In the genomic region with DNA sequence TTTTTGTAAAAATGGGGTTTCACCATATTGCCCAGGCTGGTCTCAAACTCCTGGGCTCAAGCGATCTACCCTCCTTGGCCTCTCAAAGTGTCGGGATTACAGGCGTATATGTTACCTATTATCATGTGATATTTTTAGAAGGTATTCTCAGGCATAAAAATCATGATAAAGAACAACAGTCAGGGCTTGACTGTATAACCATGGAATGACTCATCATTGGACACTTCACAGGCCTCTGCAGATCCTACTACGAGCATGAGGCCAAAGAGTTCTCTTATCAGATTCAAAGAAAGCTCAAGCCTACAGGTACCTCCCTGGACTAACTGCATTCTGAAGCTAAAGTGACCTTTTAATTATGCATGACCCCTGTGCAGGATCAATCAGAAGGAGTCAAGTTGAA, we compare ENCODE assay signal across 20 cellular contexts.
DNase-seq lines count a peak whose midpoint lies in the region; ATAC-seq and TF ChIP-seq lines count a peak whose summit lies in the region.
"Had no signal": no experiment of that assay in that cellular context is flagged by ENCODE, and none has a peak within 500 bp of the region (broad histone marks: within the 10 kb centered on the region; RNA-seq: fewer than 3 reads in every experiment).

No MANE protein-coding gene starts in this region.

- no peaks in the 10 kb centered on the region for H3K9me3 ChIP-seq in PC-3 (ENCODE audit: low read length)
- no peaks in the 10 kb centered on the region for H3K9me3 ChIP-seq in left lung
- no peaks in the 10 kb centered on the region for H3K9me3 ChIP-seq in thyroid gland
- no peaks in the 10 kb centered on the region for H3K9me3 ChIP-seq in spleen
- H3K9me3 ChIP-seq: uterus had no signal

- H3K79me2 ChIP-seq in PC-3 (ENCODE audit: low read length) = no peaks in the 10 kb centered on the region

- no peaks in the 10 kb centered on the region for H3F3A ChIP-seq in PC-3 (ENCODE audit: low read length, unreplicated experiment)

- no peak overlapping the region for H2AFZ ChIP-seq in PC-3 (ENCODE audit: low read length)

- 91 to 98% methylated on average over 4 of the region's 4 CpGs for WGBS in thyroid gland, 2 donors
- 86 to 95% (median 92%) methylated on average over 4 of the region's 4 CpGs for WGBS in spleen, 5 donors

- TF ChIP-seq POLR2A in thyroid gland (IDR thresholded peaks at IDR 0.05) = no peak
- no peak for TF ChIP-seq POLR2A in spleen (IDR thresholded peaks at IDR 0.05)

- CTCF ChIA-PET in PC-3 (lab: Charles Lee) = no interaction called here

- ATAC-seq in PC-3 (no peak), left lung (peak; percentile 32)

- POLR2A ChIA-PET in PC-3 (lab: Charles Lee; ENCODE audit: unreplicated experiment) = no interaction called here

- DNase-seq in Daoy (ENCODE audit: low read depth) = peak; percentile 21
- DNase-seq in PC-3 = peak; percentile 4
- DNase-seq in choroid plexus epithelial cell (ENCODE audit: low read depth) = peak; percentile 29
- DNase-seq in left lung = no peak
- no peak for DNase-seq in amniotic stem cell (lab: John Stamatoyannopoulos, UW)
- no peak for DNase-seq in thyroid gland
- no peak for DNase-seq in spleen
- no peak for DNase-seq in CD1c-positive myeloid dendritic cell (ENCODE audit: extremely low spot score)
- DNase-seq: activated CD4-positive, alpha-beta T cell treated with anti-CD3 and anti-CD28 coated beads, Interleukin-2, amount 50 U/mL, for 1 hour; activated CD8-positive, alpha-beta memory T cell treated with anti-CD3 and anti-CD28 coated beads, Interleukin-2, amount 50 U/mL, for 48 hours; activated effector memory CD4-positive, alpha-beta T cell treated with anti-CD3 and anti-CD28 coated beads, Interleukin-2, amount 50 U/mL, for 16 hours; CD4-positive, alpha-beta T cell; DMS79 treated with DMSO at 0.1 percent for 48 hours; KG1; NCI-H1105; NCI-H2081 treated with DMSO at 0.1 percent for 48 hours; NCI-H510A treated with DMSO at 0.1 percent for 48 hours; Right ventricle myocardium superior; stimulated activated CD4-positive, alpha-beta T cell treated with anti-CD3 and anti-CD28 coated beads, Interleukin-4, amount 100 ng/mL, for 1 hour; uterus had no signal

- no peak overlapping the region for H3K4me2 ChIP-seq in PC-3 (ENCODE audit: low read length)

- no peak overlapping the region for H3K27ac ChIP-seq in PC-3 (ENCODE audit: low read length)
- H3K27ac ChIP-seq in left lung = no peak overlapping the region
- H3K27ac ChIP-seq in thyroid gland = no peak overlapping the region
- H3K27ac ChIP-seq in spleen = no peak overlapping the region
- H3K27ac ChIP-seq: uterus had no signal

- intact Hi-C loops in PC-3 (cut with micrococcal nuclease) (no loop called here), left lung (cut with DNase I) (no loop called here), thyroid gland (cut with DNase I) (no loop called here), spleen (cut with DNase I; ENCODE audit: low total_unique reads) (no loop called here)

- H3K27me3 ChIP-seq in PC-3 (ENCODE audit: low read length) (no peaks in the 10 kb centered on the region), left lung (no peaks in the 10 kb centered on the region), thyroid gland (no peaks in the 10 kb centered on the region), spleen (replicated peaks in 1 of 7) (no peaks in the 10 kb centered on the region)
- H3K27me3 ChIP-seq: uterus had no signal

- TF ChIP-seq CTCF in PC-3 (conservative IDR thresholded peaks at IDR 0.05; ENCODE audit: low read depth, low read length) = no peak
- no peak for TF ChIP-seq CTCF in choroid plexus epithelial cell (conservative IDR thresholded peaks at IDR 0.05; ENCODE audit: low read depth, low read length)
- no peak for TF ChIP-seq CTCF in left lung (IDR thresholded peaks at IDR 0.05)
- TF ChIP-seq CTCF in thyroid gland (IDR thresholded peaks at IDR 0.05) = no peak
- TF ChIP-seq CTCF in spleen (IDR thresholded peaks at IDR 0.05 in 8 of 11, conservative IDR thresholded peaks at IDR 0.05 in 3 of 11) = no peak

- H3K36me3 ChIP-seq in PC-3 (ENCODE audit: low read depth, low read length) = no peaks in the 10 kb centered on the region
- no peaks in the 10 kb centered on the region for H3K36me3 ChIP-seq in left lung
- no peaks in the 10 kb centered on the region for H3K36me3 ChIP-seq in thyroid gland
- H3K36me3 ChIP-seq in spleen = no peaks in the 10 kb centered on the region
- H3K36me3 ChIP-seq: uterus had no signal

- H3K4me3 ChIP-seq in PC-3 (ENCODE audit: low read length) (no peak overlapping the region), choroid plexus epithelial cell (ENCODE audit: low read depth, low read length) (no peak overlapping the region), left lung (no peak overlapping the region), thyroid gland (replicated peaks in 1 of 3) (no peak overlapping the region), spleen (no peak overlapping the region)
- H3K4me3 ChIP-seq: uterus had no signal

- no peaks in the 10 kb centered on the region for H3K9me2 ChIP-seq in PC-3 (replicated peaks; ENCODE audit: low read length)

- H4K20me1 ChIP-seq in PC-3 (ENCODE audit: low read length) = no peaks in the 10 kb centered on the region

- no TSS peak for BruUV-seq in PC-3 (replicated peaks; lab: Mats Ljungman, UMichigan)

- H3K4me1 ChIP-seq in PC-3 (ENCODE audit: insufficient read depth, low read length) = peaks cover 4% of the 10 kb centered on the region
- peaks cover 3 to 4% of the 10 kb centered on the region in 2 donors for H3K4me1 ChIP-seq in left lung
- H3K4me1 ChIP-seq in thyroid gland = peaks cover 0 to 9% of the 10 kb centered on the region in 2 donors
- H3K4me1 ChIP-seq in spleen = no peaks in the 10 kb centered on the region
- H3K4me1 ChIP-seq: uterus had no signal

- no peak overlapping the region for H3K9ac ChIP-seq in PC-3 (ENCODE audit: low read length)

Comparison
In these comparisons a context has a peak if more than half of its experiments do, and no peak if none do; other contexts are left out.
1. DNase-seq: peak in Daoy (single experiment), PC-3 (single experiment) and choroid plexus epithelial cell (single experiment); none in left lung (0 of 2), amniotic stem cell (single experiment), thyroid gland (0 of 2), spleen (single experiment) and CD1c-positive myeloid dendritic cell (single experiment).